Comparison of ENCODE assay signal across 9 cellular contexts in the genomic region with DNA sequence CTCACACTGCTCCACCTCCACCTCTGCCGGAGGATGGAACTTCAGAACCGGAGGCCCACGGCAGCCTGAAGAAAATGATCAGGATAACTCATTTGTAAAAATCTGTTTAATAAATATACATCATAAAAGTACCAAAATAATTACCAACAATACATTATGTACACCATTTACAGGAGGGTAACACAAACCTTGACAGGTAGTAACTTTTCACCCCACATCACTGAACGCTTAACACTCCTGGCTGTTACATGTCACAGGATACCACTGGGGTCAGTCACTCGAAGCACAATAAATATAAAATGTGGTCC. TPM values are rescaled to one million over a fixed set of nuclear protein-coding genes. Genes with fewer than 3 reads are reported as not detected.
DNase-seq lines count a peak whose midpoint lies in the region; ATAC-seq and TF ChIP-seq lines count a peak whose summit lies in the region.
"Had no signal": no experiment of that assay in that cellular context is flagged by ENCODE, and none has a peak within 500 bp of the region (broad histone marks: within the 10 kb centered on the region; RNA-seq: fewer than 3 reads in every experiment).

No MANE protein-coding gene starts in this region.

- H3K4me2 ChIP-seq in DOHH2 (ENCODE audit: low read length), result peak overlapping the region; percentile 99

- TF ChIP-seq CTCF in DOHH2 (IDR thresholded peaks at IDR 0.05; ENCODE audit: low read depth, low read length, poor library complexity, severe bottlenecking), result no peak
- no peak for TF ChIP-seq CTCF in WI38 (IDR thresholded peaks at IDR 0.05; ENCODE audit: low read depth, low read length)
- TF ChIP-seq CTCF in fibroblast of mammary gland (conservative IDR thresholded peaks at IDR 0.05; ENCODE audit: control insufficient read depth, insufficient read depth, low read depth, low read length), result no peak
- TF ChIP-seq CTCF in gastrocnemius medialis (IDR thresholded peaks at IDR 0.05 in 4 of 5, conservative IDR thresholded peaks at IDR 0.05 in 1 of 5), result no peak

- in situ Hi-C loops in gastrocnemius medialis (cut with MboI; ENCODE audit: low sequenced_read_pairs in 4 of 4), result loop anchor here (5.0 to 25.0 kb wide), 5 partner anchors 64 to 689 kb away; a partner anchor contains a TSS

- intact Hi-C loops in gastrocnemius medialis (cut with DNase I; ENCODE audit: low total_unique reads), result loop anchor here (10.0 kb wide), 2 partner anchors 403 to 527 kb away; a partner anchor contains a TSS

- H3K9me3 ChIP-seq in DOHH2 (ENCODE audit: control insufficient read depth, insufficient read depth, low read length) (no peaks in the 10 kb centered on the region), gastrocnemius medialis (no peaks in the 10 kb centered on the region)

- no peak for TF ChIP-seq POLR2A in gastrocnemius medialis (IDR thresholded peaks at IDR 0.05)

- no peaks in the 10 kb centered on the region for H3K9me2 ChIP-seq in DOHH2 (replicated peaks; ENCODE audit: control insufficient read depth, low read length)

- H3K4me3 ChIP-seq in DOHH2 (ENCODE audit: low read length) (no peak overlapping the region), WI38 (ENCODE audit: low read depth, low read length) (peak overlapping the region; percentile 84), fibroblast of mammary gland (ENCODE audit: control insufficient read depth, low read depth, low read length) (peak overlapping the region; percentile 86), gastrocnemius medialis (peak overlapping the region; percentile 66 to 83 (median 74))

- no peak for ATAC-seq in gastrocnemius medialis

- H3K4me1 ChIP-seq in DOHH2 (ENCODE audit: control insufficient read depth, low read length) (peaks cover 64% of the 10 kb centered on the region), gastrocnemius medialis (peaks cover 39 to 43% of the 10 kb centered on the region in 2 donors)

- H3K36me3 ChIP-seq in DOHH2 (ENCODE audit: control insufficient read depth, low read length) (peaks cover 48% of the 10 kb centered on the region), gastrocnemius medialis (peaks cover 13 to 38% of the 10 kb centered on the region in 2 donors)

- peaks cover 20% of the 10 kb centered on the region for H4K20me1 ChIP-seq in DOHH2 (ENCODE audit: control insufficient read depth, insufficient read depth, low read depth, low read length)

- H3K79me2 ChIP-seq in DOHH2 (ENCODE audit: control insufficient read depth, low read length), result peaks cover 31% of the 10 kb centered on the region

- H3F3A ChIP-seq in DOHH2 (ENCODE audit: control insufficient read depth, insufficient read depth), result peaks cover 34% of the 10 kb centered on the region

- H3K27me3 ChIP-seq in DOHH2 (ENCODE audit: control insufficient read depth, low read length) (no peaks in the 10 kb centered on the region), gastrocnemius medialis (no peaks in the 10 kb centered on the region)

- no peak overlapping the region for H3K27ac ChIP-seq in DOHH2 (ENCODE audit: low read depth, low read length)
- peak overlapping the region; percentile 94 to 99 (median 97) for H3K27ac ChIP-seq in gastrocnemius medialis

- no peak for DNase-seq in fibroblast of mammary gland (ENCODE audit: low read depth)
- no peak for DNase-seq in gastrocnemius medialis
- no peak for DNase-seq in NCI-H1092 (lab: John Stamatoyannopoulos, UW)
- DNase-seq in NOMO-1 treated with DMSO at 0.1 percent for 48 hours (lab: John Stamatoyannopoulos, UW; ENCODE audit: unreplicated experiment), result no peak
- DNase-seq in T-helper 9 cell, result no peak
- no peak for DNase-seq in occipital lobe (lab: John Stamatoyannopoulos, UW)
- DNase-seq: NCI-H2171 had no signal

RNA-seq across cellular contexts. Expression of a gene that starts 3.2 kb away (rescaled TPM):
- 100 to 1,000 TPM; 185 to 379 (median 320) TPM for total RNA-seq in gastrocnemius medialis
- 46.9 TPM for total RNA-seq in occipital lobe
